In the genomic region with DNA sequence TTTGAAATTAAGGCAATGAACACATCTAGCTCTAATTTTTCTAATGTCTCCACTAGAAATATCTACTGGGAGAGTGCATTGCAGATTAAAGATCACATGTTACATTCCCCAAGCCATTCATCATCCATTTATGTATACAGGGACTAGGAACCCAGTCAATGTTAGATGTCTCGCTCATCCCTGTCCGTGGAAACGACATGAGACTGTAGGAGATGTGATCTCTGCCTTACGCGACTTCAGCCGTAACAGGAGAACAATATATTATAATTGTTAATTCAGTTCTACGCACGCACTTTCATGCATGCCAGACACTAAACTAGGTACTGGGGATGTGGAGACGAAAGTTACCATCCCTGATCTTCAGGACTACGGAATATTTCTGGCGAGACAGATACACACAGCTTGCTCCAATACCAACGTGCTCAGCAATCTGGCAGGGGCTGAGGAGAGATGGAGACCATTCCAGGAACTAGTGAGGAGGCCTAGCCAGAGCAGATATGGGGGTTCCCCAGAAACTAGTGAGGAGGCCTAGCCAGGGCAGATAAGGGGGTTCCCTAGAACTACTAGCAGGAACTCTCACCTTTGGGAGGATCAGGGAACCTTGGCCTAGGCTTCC, we compare ENCODE assay signal across 8 cellular contexts. TPM values are rescaled to one million over a fixed set of nuclear protein-coding genes. Genes with fewer than 3 reads are reported as not detected.
DNase-seq lines count a peak whose midpoint lies in the region; ATAC-seq, FAIRE-seq and TF ChIP-seq lines count a peak whose summit lies in the region.

No MANE protein-coding gene starts in this region.

- H3K36me3 Mint-ChIP-seq in endothelial cell (ENCODE audit: low read depth, unreplicated experiment), result no peaks in the 10 kb centered on the region
- H3K36me3 Mint-ChIP-seq in neural crest cell (ENCODE audit: low read depth), result peaks cover 6% of the 10 kb centered on the region

- TF ChIP-seq CTCF in AG10803 (conservative IDR thresholded peaks at IDR 0.05; ENCODE audit: low read length), result no peak
- no peak for TF ChIP-seq CTCF in endothelial cell (IDR thresholded peaks at IDR 0.05; ENCODE audit: unreplicated experiment)
- no peak for TF ChIP-seq CTCF in neural crest cell (conservative IDR thresholded peaks at IDR 0.05)

- no peaks in the 10 kb centered on the region for H3K9me3 Mint-ChIP-seq in endothelial cell (ENCODE audit: unreplicated experiment)
- no peaks in the 10 kb centered on the region for H3K9me3 Mint-ChIP-seq in neural crest cell

- peak overlapping the region; percentile 93 for H3K4me3 ChIP-seq in AG10803 (ENCODE audit: low read length)

- no peak for DNase-seq in AG10803 (ENCODE audit: low read depth)
- peak; percentile 6 for DNase-seq in RCC 7860 (ENCODE audit: low spot score)
- DNase-seq in endothelial cell (ENCODE audit: low spot score), result no peak
- no peak for DNase-seq in neural crest cell (ENCODE audit: low read depth, low spot score)
- no peak for DNase-seq in NCI-H2171 (lab: John Stamatoyannopoulos, UW)
- DNase-seq in foreskin melanocyte, result no peak
- DNase-seq in epidermal melanocyte (ENCODE audit: insufficient read length, low spot score), result no peak

- no peaks in the 10 kb centered on the region for H3K27me3 Mint-ChIP-seq in endothelial cell (ENCODE audit: unreplicated experiment)
- H3K27me3 Mint-ChIP-seq in neural crest cell (ENCODE audit: low read depth), result no peaks in the 10 kb centered on the region

- FAIRE-seq in RCC 7860 (lab: Jason Lieb, UNC), result no peak

- H3K27ac Mint-ChIP-seq in endothelial cell (ENCODE audit: unreplicated experiment), result peak overlapping the region; percentile 11
- H3K27ac Mint-ChIP-seq in neural crest cell (ENCODE audit: unreplicated experiment), result peak overlapping the region; percentile 94

- H3K4me3 Mint-ChIP-seq in endothelial cell (ENCODE audit: unreplicated experiment) (peak overlapping the region; percentile 90), neural crest cell (peak overlapping the region; percentile 83)

- H3K4me1 Mint-ChIP-seq in endothelial cell (ENCODE audit: unreplicated experiment), result peaks cover 9% of the 10 kb centered on the region
- H3K4me1 Mint-ChIP-seq in neural crest cell, result peaks cover 45% of the 10 kb centered on the region

- ATAC-seq in GM21526 (IDR thresholded peaks at IDR 0.05; ENCODE audit: low FRiP score, unreplicated experiment), result peak; percentile 30

RNA-seq across cellular contexts. Expression of a gene that starts 0.7 kb away (rescaled TPM):
- total RNA-seq in endothelial cell (ENCODE audit: unreplicated experiment), result 11.3 TPM
- 22.9 and 23.3 TPM in 2 replicates for total RNA-seq in neural crest cell

RNA-seq across cellular contexts. Expression of a gene that starts 21.7 kb away (rescaled TPM):
- total RNA-seq in endothelial cell (ENCODE audit: unreplicated experiment), result 12.4 TPM
- total RNA-seq in neural crest cell, result 9.7 and 10.6 TPM in 2 replicates

RNA-seq across cellular contexts. Expression of a gene that starts 35.6 kb away (rescaled TPM):
- total RNA-seq in endothelial cell (ENCODE audit: unreplicated experiment) (35.8 TPM), neural crest cell (54.3 and 55.0 TPM in 2 replicates)

RNA-seq across cellular contexts. Expression of a gene that starts 35.9 kb away (rescaled TPM):
- total RNA-seq in endothelial cell (ENCODE audit: unreplicated experiment), result 54.8 TPM
- total RNA-seq in neural crest cell, result 70.2 and 74.6 TPM in 2 replicates

RNA-seq across cellular contexts. Expression of a gene that starts 50.9 kb away (rescaled TPM):
- total RNA-seq in endothelial cell (ENCODE audit: unreplicated experiment) (25.9 TPM), neural crest cell (22.4 and 23.1 TPM in 2 replicates)
